Comparison of ENCODE assay signal across 1 cellular context in the genomic region with DNA sequence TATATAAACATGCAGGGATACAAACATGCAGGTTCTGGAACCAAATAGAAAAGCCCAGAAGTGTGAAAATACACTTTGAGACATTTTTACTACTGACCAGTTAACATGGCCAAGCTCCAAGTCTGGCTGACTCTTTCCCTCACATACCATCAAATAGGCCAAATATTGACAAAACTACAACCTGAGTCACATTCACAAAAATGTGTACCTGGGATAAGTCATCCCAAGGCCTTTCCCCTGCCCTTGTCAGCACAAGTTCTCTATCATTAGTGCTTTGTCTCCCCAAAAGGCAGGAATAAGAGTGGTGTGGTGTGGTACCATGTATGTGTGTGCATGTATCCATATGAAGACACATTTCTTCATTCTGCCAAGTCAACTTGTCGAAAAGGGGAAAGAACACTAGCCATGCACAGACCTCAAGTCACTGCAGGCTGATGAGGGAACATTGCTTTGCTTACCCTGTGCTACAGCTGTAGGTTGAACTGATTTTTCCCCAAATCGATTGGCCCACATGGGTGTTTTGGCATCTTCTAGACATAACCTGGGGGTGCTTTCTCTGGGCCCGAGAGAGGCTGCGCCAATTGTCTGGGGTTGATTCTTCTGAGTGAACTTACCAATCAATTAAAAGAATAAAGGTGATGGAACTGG.
TF ChIP-seq lines count a peak whose summit lies in the region.

No MANE protein-coding gene starts in this region.

TF ChIP-seq in SK-N-SH treated with all-trans-retinoic acid at 6 μM for 48 hours, 23 proteins besides CTCF, POLR2A, EP300 and RAD21 (continued from another document):
- TF ChIP-seq, protein P1, sequence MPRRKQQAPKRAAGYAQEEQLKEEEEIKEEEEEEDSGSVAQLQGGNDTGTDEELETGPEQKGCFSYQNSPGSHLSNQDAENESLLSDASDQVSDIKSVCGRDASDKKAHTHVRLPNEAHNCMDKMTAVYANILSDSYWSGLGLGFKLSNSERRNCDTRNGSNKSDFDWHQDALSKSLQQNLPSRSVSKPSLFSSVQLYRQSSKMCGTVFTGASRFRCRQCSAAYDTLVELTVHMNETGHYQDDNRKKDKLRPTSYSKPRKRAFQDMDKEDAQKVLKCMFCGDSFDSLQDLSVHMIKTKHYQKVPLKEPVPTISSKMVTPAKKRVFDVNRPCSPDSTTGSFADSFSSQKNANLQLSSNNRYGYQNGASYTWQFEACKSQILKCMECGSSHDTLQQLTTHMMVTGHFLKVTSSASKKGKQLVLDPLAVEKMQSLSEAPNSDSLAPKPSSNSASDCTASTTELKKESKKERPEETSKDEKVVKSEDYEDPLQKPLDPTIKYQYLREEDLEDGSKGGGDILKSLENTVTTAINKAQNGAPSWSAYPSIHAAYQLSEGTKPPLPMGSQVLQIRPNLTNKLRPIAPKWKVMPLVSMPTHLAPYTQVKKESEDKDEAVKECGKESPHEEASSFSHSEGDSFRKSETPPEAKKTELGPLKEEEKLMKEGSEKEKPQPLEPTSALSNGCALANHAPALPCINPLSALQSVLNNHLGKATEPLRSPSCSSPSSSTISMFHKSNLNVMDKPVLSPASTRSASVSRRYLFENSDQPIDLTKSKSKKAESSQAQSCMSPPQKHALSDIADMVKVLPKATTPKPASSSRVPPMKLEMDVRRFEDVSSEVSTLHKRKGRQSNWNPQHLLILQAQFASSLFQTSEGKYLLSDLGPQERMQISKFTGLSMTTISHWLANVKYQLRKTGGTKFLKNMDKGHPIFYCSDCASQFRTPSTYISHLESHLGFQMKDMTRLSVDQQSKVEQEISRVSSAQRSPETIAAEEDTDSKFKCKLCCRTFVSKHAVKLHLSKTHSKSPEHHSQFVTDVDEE (CRISPR knock-in tag; IDR thresholded peaks at IDR 0.05): no peak
- no peak for TF ChIP-seq ISL1 (CRISPR knock-in tag; IDR thresholded peaks at IDR 0.05)
- TF ChIP-seq CSDC2 (CRISPR knock-in tag; IDR thresholded peaks at IDR 0.05): no peak
- no peak for TF ChIP-seq ZFP3 (CRISPR knock-in tag; IDR thresholded peaks at IDR 0.05)
- TF ChIP-seq, protein P2, sequence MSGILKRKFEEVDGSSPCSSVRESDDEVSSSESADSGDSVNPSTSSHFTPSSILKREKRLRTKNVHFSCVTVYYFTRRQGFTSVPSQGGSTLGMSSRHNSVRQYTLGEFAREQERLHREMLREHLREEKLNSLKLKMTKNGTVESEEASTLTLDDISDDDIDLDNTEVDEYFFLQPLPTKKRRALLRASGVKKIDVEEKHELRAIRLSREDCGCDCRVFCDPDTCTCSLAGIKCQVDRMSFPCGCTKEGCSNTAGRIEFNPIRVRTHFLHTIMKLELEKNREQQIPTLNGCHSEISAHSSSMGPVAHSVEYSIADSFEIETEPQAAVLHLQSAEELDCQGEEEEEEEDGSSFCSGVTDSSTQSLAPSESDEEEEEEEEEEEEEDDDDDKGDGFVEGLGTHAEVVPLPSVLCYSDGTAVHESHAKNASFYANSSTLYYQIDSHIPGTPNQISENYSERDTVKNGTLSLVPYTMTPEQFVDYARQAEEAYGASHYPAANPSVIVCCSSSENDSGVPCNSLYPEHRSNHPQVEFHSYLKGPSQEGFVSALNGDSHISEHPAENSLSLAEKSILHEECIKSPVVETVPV (CRISPR knock-in tag; IDR thresholded peaks at IDR 0.05): no peak
- TF ChIP-seq ARNTL (CRISPR knock-in tag; IDR thresholded peaks at IDR 0.05; ENCODE audit: borderline replicate concordance, low read depth): no peak
- TF ChIP-seq SNAI2 (CRISPR knock-in tag; IDR thresholded peaks at IDR 0.05): no peak
- TF ChIP-seq ZFP30 (CRISPR knock-in tag; IDR thresholded peaks at IDR 0.05): no peak
- no peak for TF ChIP-seq PPARA (CRISPR knock-in tag; IDR thresholded peaks at IDR 0.05; ENCODE audit: borderline replicate concordance)
- TF ChIP-seq TOX (CRISPR knock-in tag; IDR thresholded peaks at IDR 0.05; ENCODE audit: borderline replicate concordance): no peak
- TF ChIP-seq ESRRG (CRISPR knock-in tag; IDR thresholded peaks at IDR 0.05): no peak
